In the genomic region with DNA sequence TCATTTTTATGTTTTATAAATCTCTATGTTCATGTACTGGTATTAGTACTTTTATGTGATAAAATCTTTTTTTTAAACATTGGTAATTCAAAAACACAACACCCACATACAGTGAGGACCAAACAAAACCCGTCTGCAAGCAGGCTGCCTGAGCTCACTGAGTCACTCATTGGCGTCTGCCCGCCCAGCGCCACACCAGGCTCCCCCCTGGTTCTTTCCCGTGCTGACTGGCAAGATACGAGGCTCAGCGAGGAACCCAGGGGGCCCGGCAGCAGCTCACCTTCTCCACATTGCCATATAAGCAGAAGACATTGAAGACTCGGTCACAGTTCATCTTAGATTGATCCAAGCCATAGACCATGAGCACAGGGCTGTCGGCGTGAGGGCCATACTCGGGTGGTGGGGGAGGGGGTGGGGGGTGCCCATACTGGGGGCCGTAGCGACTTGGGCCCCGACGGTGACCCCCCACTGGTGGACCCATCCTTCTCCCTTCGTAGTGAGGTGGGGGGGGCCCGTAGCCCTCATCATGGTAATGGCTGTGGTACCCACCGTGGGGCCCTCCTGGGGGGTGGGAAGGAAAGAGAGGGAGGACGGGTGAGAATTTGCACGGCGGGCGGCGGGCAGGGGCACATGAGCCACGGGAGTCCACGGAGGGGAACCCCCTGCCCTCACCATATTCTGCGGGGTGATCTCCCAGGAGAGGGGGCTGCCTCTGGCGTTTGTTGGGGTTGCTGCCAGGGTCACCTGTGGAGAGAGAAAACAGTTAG, we compare ENCODE assay signal across 13 cellular contexts. TPM values are rescaled to one million over a fixed set of nuclear protein-coding genes. Genes with fewer than 3 reads are reported as not detected.
DNase-seq lines count a peak whose midpoint lies in the region; ATAC-seq and TF ChIP-seq lines count a peak whose summit lies in the region.
"Had no signal": no experiment of that assay in that cellular context is flagged by ENCODE, and none has a peak within 500 bp of the region (broad histone marks: within the 10 kb centered on the region; RNA-seq: fewer than 3 reads in every experiment).

No MANE protein-coding gene starts in this region.

- H3K27me3 ChIP-seq in PC-9 (ENCODE audit: insufficient read depth, low read depth) (no peaks in the 10 kb centered on the region), gastrocnemius medialis (no peaks in the 10 kb centered on the region), lower lobe of right lung (ENCODE audit: low read depth) (no peaks in the 10 kb centered on the region)
- H3K27me3 ChIP-seq: brain microvascular endothelial cell, ovary had no signal

- CTCF ChIA-PET in activated CD4-positive, alpha-beta T cell treated with anti-CD3 and anti-CD28 coated beads for 36 hours (lab: Charles Lee) = interaction anchor here (0.6 to 1.3 kb wide), 4 partner anchors 26 to 933 kb away, joined by 3 to 4 read pairs (median 4); no protein-coding TSS in a partner anchor
- CTCF ChIA-PET in PC-9 (lab: Charles Lee) = interaction anchor here (0.6 kb wide), 1 partner anchor 149 kb away, joined by 5 read pairs; no protein-coding TSS in a partner anchor

- H4K20me1 ChIP-seq in PC-9 (ENCODE audit: insufficient read depth) = peaks cover 30% of the 10 kb centered on the region

- H3K4me1 ChIP-seq in PC-9 (replicated peaks; ENCODE audit: insufficient read depth) (peaks cover 55% of the 10 kb centered on the region), gastrocnemius medialis (peaks cover 78 to 80% of the 10 kb centered on the region in 2 donors), lower lobe of right lung (peaks cover 37% of the 10 kb centered on the region)

- H3K27me3 Mint-ChIP-seq in activated CD4-positive, alpha-beta T cell treated with anti-CD3 and anti-CD28 coated beads for 36 hours = no peaks in the 10 kb centered on the region
- H3K27me3 Mint-ChIP-seq in chondrocyte (ENCODE audit: low read depth) = no peaks in the 10 kb centered on the region

- peaks cover 55% of the 10 kb centered on the region for H3K79me2 ChIP-seq in PC-9 (ENCODE audit: low read depth)

- H3K9me2 ChIP-seq in PC-9 (ENCODE audit: insufficient read depth) = no peaks in the 10 kb centered on the region

- H3F3A ChIP-seq in PC-9 (ENCODE audit: insufficient read depth, low read depth) = peaks cover 96% of the 10 kb centered on the region

- H3K4me1 Mint-ChIP-seq in activated CD4-positive, alpha-beta T cell treated with anti-CD3 and anti-CD28 coated beads for 36 hours = peaks cover 70% of the 10 kb centered on the region
- H3K4me1 Mint-ChIP-seq in chondrocyte (ENCODE audit: low read depth) = peaks cover 26% of the 10 kb centered on the region

- H3K4me3 Mint-ChIP-seq in activated CD4-positive, alpha-beta T cell treated with anti-CD3 and anti-CD28 coated beads for 36 hours = no peak overlapping the region
- H3K4me3 Mint-ChIP-seq in chondrocyte (ENCODE audit: unreplicated experiment) = no peak overlapping the region

- no peaks in the 10 kb centered on the region for H3K9me3 Mint-ChIP-seq in activated CD4-positive, alpha-beta T cell treated with anti-CD3 and anti-CD28 coated beads for 36 hours (ENCODE audit: low read depth)
- no peaks in the 10 kb centered on the region for H3K9me3 Mint-ChIP-seq in chondrocyte (ENCODE audit: low read depth)

- H3K4me2 ChIP-seq in PC-9 = peak overlapping the region; percentile 63; the same call in 1 of the 2 replicates

- BruUV-seq in PC-9 (replicated peaks; lab: Mats Ljungman, UMichigan) = no TSS peak

- TF ChIP-seq CTCF in PC-9 (conservative IDR thresholded peaks at IDR 0.05) = no peak
- no peak for TF ChIP-seq CTCF in chondrocyte (IDR thresholded peaks at IDR 0.05)
- TF ChIP-seq CTCF in gastrocnemius medialis (IDR thresholded peaks at IDR 0.05 in 4 of 5, conservative IDR thresholded peaks at IDR 0.05 in 1 of 5) = no peak
- TF ChIP-seq CTCF in lower lobe of right lung (IDR thresholded peaks at IDR 0.05) = no peak

- H3K27ac Mint-ChIP-seq in activated CD4-positive, alpha-beta T cell treated with anti-CD3 and anti-CD28 coated beads for 36 hours = peak overlapping the region; percentile 98
- peak overlapping the region; percentile 32 for H3K27ac Mint-ChIP-seq in chondrocyte (ENCODE audit: unreplicated experiment)

- TF ChIP-seq POLR2A in gastrocnemius medialis (IDR thresholded peaks at IDR 0.05) = no peak

- H3K27ac ChIP-seq in PC-9 (peak overlapping the region; percentile 98), gastrocnemius medialis (peak overlapping the region; percentile 91 to 100 (median 98)), lower lobe of right lung (no peak overlapping the region)
- H3K27ac ChIP-seq: brain microvascular endothelial cell, ovary had no signal

- in situ Hi-C loops in gastrocnemius medialis (cut with MboI; ENCODE audit: low sequenced_read_pairs in 4 of 4) = loop anchor here in 2 of 4 donors (10.0 to 25.0 kb wide), 5 partner anchors 55 to 453 kb away; partner anchors contain the start of genes ACTN4 (in 1 of the 2), GGN (in 1 of the 2), NFKBIB (in 1 of the 2) and SIRT2 (in 1 of the 2)

- DNase-seq in activated CD4-positive, alpha-beta T cell treated with anti-CD3 and anti-CD28 coated beads for 36 hours = peak; percentile 46
- DNase-seq in activated CD4-positive, alpha-beta T cell treated with anti-CD3 and anti-CD28 coated beads, Interleukin-2, amount 50 U/mL, for 1 hour = no peak
- DNase-seq in PC-9 (no peak), chondrocyte (ENCODE audit: low spot score) (no peak), gastrocnemius medialis (peak in 1 of 2 donors; percentile 50), NCI-H1105 (lab: John Stamatoyannopoulos, UW) (no peak), lower lobe of right lung (no peak), DMS 273 (lab: John Stamatoyannopoulos, UW; ENCODE audit: unreplicated experiment) (no peak)
- DNase-seq: activated CD4-positive, alpha-beta T cell treated with anti-CD3 and anti-CD28 coated beads, Interleukin-2, amount 50 U/mL, for 4 hours; brain microvascular endothelial cell; NCI-H2227 treated with DMSO at 0.1 percent for 48 hours had no signal

- H3K4me3 ChIP-seq in PC-9 (no peak overlapping the region), gastrocnemius medialis (no peak overlapping the region), lower lobe of right lung (no peak overlapping the region)
- H3K4me3 ChIP-seq: ovary had no signal

- POLR2A ChIA-PET in activated CD4-positive, alpha-beta T cell treated with anti-CD3 and anti-CD28 coated beads for 36 hours (lab: Charles Lee) = interaction anchor here (0.5 to 1.9 kb wide), 5 partner anchors 8 to 457 kb away, joined by 3 to 11 read pairs (median 5); partner anchors contain the start of gene ECH1
- POLR2A ChIA-PET in PC-9 (lab: Charles Lee; ENCODE audit: unreplicated experiment) = interaction anchor here (0.5 kb wide), 1 partner anchor 100 kb away, joined by 4 read pairs; no protein-coding TSS in a partner anchor

- H3K36me3 Mint-ChIP-seq in activated CD4-positive, alpha-beta T cell treated with anti-CD3 and anti-CD28 coated beads for 36 hours (ENCODE audit: low read depth) = peaks cover 95% of the 10 kb centered on the region
- peaks cover 63% of the 10 kb centered on the region for H3K36me3 Mint-ChIP-seq in chondrocyte (ENCODE audit: low read depth)

- no peak overlapping the region for H2AFZ ChIP-seq in PC-9

- H3K36me3 ChIP-seq in PC-9 (ENCODE audit: low read depth) (peaks cover 64% of the 10 kb centered on the region), gastrocnemius medialis (peaks cover 16 to 93% of the 10 kb centered on the region in 2 donors), lower lobe of right lung (peaks cover 99% of the 10 kb centered on the region)
- H3K36me3 ChIP-seq: ovary had no signal

- H3K9me3 ChIP-seq in PC-9 (ENCODE audit: insufficient read depth, low read depth) = no peaks in the 10 kb centered on the region
- H3K9me3 ChIP-seq in gastrocnemius medialis = no peaks in the 10 kb centered on the region
- no peaks in the 10 kb centered on the region for H3K9me3 ChIP-seq in lower lobe of right lung
- H3K9me3 ChIP-seq: ovary had no signal

- no peak for ATAC-seq in activated CD4-positive, alpha-beta T cell treated with anti-CD3 and anti-CD28 coated beads for 36 hours
- ATAC-seq in gastrocnemius medialis (no peak), lower lobe of right lung (no peak)

- intact Hi-C loops in activated CD4-positive, alpha-beta T cell treated with anti-CD3 and anti-CD28 coated beads for 36 hours (cut with DNase I, micrococcal nuclease) = loop anchor here (2.0 to 5.0 kb wide), 2 partner anchors 103 to 108 kb away; no protein-coding TSS in a partner anchor
- intact Hi-C loops in PC-9 (cut with micrococcal nuclease; ENCODE audit: unreplicated experiment) = loop anchor here (2.0 to 10.0 kb wide), 4 partner anchors 91 to 435 kb away; partner anchors contain the start of genes FAM98C, FBXO27, MRPS12 and SARS2
- intact Hi-C loops in gastrocnemius medialis (cut with DNase I; ENCODE audit: low total_unique reads) = loop anchor here (10.0 kb wide), 2 partner anchors 405 to 565 kb away; partner anchors contain the start of genes RYR1 and ZFP36
- intact Hi-C loops in lower lobe of right lung (cut with DNase I) = no loop called here

RNA-seq across cellular contexts. Expression of gene ECH1, which starts 8.4 kb away (rescaled TPM):
- 100 to 1,000 TPM; 114 to 154 TPM for total RNA-seq in activated CD4-positive, alpha-beta T cell treated with anti-CD3 and anti-CD28 coated beads for 36 hours
- total RNA-seq in PC-9 (2021) (142 and 143 TPM in 2 replicates), chondrocyte (94.9 to 112 TPM (median 94.9 TPM) in 3 replicates), gastrocnemius medialis (100 to 1,000 TPM in 3 of 4 donors, 10 to 100 TPM in 1; 99.6 to 302 (median 172) TPM), lower lobe of right lung (227 TPM)

RNA-seq across cellular contexts. Expression of gene HNRNPL, which starts 9.8 kb away (rescaled TPM):
- 100 to 1,000 TPM; 714 to 722 TPM for total RNA-seq in activated CD4-positive, alpha-beta T cell treated with anti-CD3 and anti-CD28 coated beads for 36 hours
- 368 and 443 TPM in 2 replicates for total RNA-seq in PC-9 (2021)
- 214 to 255 TPM (median 222 TPM) in 3 replicates for total RNA-seq in chondrocyte
- total RNA-seq in gastrocnemius medialis = 100 to 1,000 TPM in 3 of 4 donors, 10 to 100 TPM in 1; 88.3 to 172 (median 126) TPM
- total RNA-seq in lower lobe of right lung = 274 TPM

RNA-seq across cellular contexts. Expression of gene LGALS4, which starts 27.3 kb away (rescaled TPM):
- total RNA-seq in activated CD4-positive, alpha-beta T cell treated with anti-CD3 and anti-CD28 coated beads for 36 hours = 1 to 10 TPM in 1 of 2 experiments, under 1 TPM in 1; 0.59 to 1.1 TPM
- total RNA-seq in PC-9 (2021) = 1.0 and 2.2 TPM in 2 replicates
- 0.75 TPM in 1 of 3 replicates, not detected in the others for total RNA-seq in chondrocyte
- 10 to 100 TPM in 1 of 4 donors, 1 to 10 TPM in 1, under 1 TPM in 1, not detected in 1; 0.55 to 14.2 (median 1.2) TPM for total RNA-seq in gastrocnemius medialis
- total RNA-seq in lower lobe of right lung = 4.2 TPM
- total RNA-seq: fibroblast of lung had no signal

RNA-seq across cellular contexts. Expression of gene RINL, which starts 38.1 kb away (rescaled TPM):
- total RNA-seq in activated CD4-positive, alpha-beta T cell treated with anti-CD3 and anti-CD28 coated beads for 36 hours = 10 to 100 TPM; 85.8 to 90.3 TPM
- total RNA-seq in PC-9 (2021) = 10.3 and 14.6 TPM in 2 replicates
- total RNA-seq in chondrocyte = 0.65 to 0.92 TPM (median 0.92 TPM) in 3 replicates
- total RNA-seq in gastrocnemius medialis = 1 to 10 TPM in 3 of 4 donors, under 1 TPM in 1; 0.95 to 3.3 (median 2.9) TPM
- 8.3 TPM for total RNA-seq in lower lobe of right lung

RNA-seq across cellular contexts. Expression of gene LGALS7B, which starts 51.0 kb away (rescaled TPM):
- not detected for total RNA-seq in activated CD4-positive, alpha-beta T cell treated with anti-CD3 and anti-CD28 coated beads for 36 hours
- total RNA-seq in PC-9 (2021) (not detected in 2 replicates), chondrocyte (not detected in 3 replicates), gastrocnemius medialis (not detected), lower lobe of right lung (not detected)
- total RNA-seq: fibroblast of lung, ovary had no signal
